1 cellular context compared by ENCODE assay signal in the genomic region with DNA sequence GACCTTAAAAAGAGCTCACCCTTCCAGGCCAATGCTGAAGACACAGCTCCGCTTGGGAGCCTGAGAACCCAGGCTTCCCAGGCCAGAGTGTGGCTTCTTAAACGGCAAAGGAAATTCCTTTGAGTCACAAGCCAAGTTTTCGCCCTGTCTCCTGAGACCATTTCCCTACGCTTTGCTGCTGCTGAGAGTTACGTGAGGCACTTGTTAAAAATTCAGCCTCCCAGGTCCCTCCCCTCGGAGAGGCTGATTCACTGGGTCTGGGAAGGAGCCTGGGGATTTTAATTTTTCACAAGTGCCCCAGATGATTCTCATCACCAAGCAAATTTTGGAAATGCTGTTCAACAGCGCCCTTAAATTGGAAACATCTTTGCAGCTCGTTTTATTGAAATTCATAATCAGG.
TF ChIP-seq lines count a peak whose summit lies in the region.

No MANE protein-coding gene starts in this region.

TF ChIP-seq in IMR-90, 13 proteins besides CTCF, POLR2A, EP300 and RAD21:
- TF ChIP-seq MAFK (IDR thresholded peaks at IDR 0.05; ENCODE audit: low read depth, low read length) (no peak), BHLHE40 (IDR thresholded peaks at IDR 0.05; ENCODE audit: low read depth, low read length) (no peak), CEBPB (IDR thresholded peaks at IDR 0.05; ENCODE audit: low read depth, low read length) (no peak), MXI1 (IDR thresholded peaks at IDR 0.05; ENCODE audit: borderline replicate concordance, low read depth, low read length) (no peak), ELK1 (IDR thresholded peaks at IDR 0.05; ENCODE audit: borderline replicate concordance, low read depth, low read length) (no peak), RCOR1 (IDR thresholded peaks at IDR 0.05; ENCODE audit: insufficient replicate concordance, low read length) (no peak), SMC3 (IDR thresholded peaks at IDR 0.05; ENCODE audit: low read depth, low read length) (no peak), NFE2L2 (IDR thresholded peaks at IDR 0.05; ENCODE audit: low read depth, low read length) (no peak), MAZ (IDR thresholded peaks at IDR 0.05; ENCODE audit: borderline replicate concordance, low read depth, low read length) (no peak), FOS (IDR thresholded peaks at IDR 0.05; ENCODE audit: low read depth, low read length) (no peak), USF2 (IDR thresholded peaks at IDR 0.05; ENCODE audit: low read depth, low read length) (no peak), CHD1 (IDR thresholded peaks at IDR 0.05; ENCODE audit: low read depth, low read length) (no peak), RFX5 (IDR thresholded peaks at IDR 0.05; ENCODE audit: low read depth, low read length) (no peak)
